8 cellular contexts compared by ENCODE assay signal in the genomic region with DNA sequence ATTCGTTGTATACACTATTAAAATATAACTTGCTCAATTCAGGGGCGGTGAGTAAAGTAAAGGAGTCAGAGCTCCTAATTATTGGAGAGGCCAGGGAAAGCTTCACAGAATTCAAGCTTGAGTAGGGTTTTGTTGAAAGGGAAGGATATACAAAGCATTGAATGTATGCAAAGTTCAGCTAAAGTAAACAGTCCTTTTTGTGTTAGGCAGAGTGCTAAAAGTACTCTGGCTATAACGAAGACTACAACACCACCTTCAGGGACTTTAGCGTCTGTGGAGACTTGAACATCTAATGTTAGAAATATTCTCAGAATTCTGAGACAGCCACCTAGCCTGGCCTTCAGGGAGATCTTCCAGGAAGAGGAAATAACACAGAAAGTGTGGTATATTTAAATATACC. TPM values are rescaled to one million over a fixed set of nuclear protein-coding genes. Genes with fewer than 3 reads are reported as not detected.
DNase-seq lines count a peak whose midpoint lies in the region; ATAC-seq, FAIRE-seq and TF ChIP-seq lines count a peak whose summit lies in the region.

No MANE protein-coding gene starts in this region.

- peak overlapping the region; percentile 67 for H3K4me3 ChIP-seq in CD4-positive, CD25-positive, alpha-beta regulatory T cell (ENCODE audit: low read depth, low read length)

- peaks cover 7% of the 10 kb centered on the region for H3K27me3 Mint-ChIP-seq in CD4-positive, CD25-positive, alpha-beta regulatory T cell
- H3K27me3 Mint-ChIP-seq in activated CD4-positive, alpha-beta memory T cell treated with anti-CD3 and anti-CD28 coated beads for 36 hours, result no peaks in the 10 kb centered on the region

- no peak for TF ChIP-seq POLR2A in H54 (IDR thresholded peaks at IDR 0.05; ENCODE audit: low read depth, low read length)

- peak overlapping the region in 1 of 3 donors; percentile 77 for H3K27ac Mint-ChIP-seq in CD4-positive, CD25-positive, alpha-beta regulatory T cell
- no peak overlapping the region for H3K27ac Mint-ChIP-seq in activated CD4-positive, alpha-beta memory T cell treated with anti-CD3 and anti-CD28 coated beads for 36 hours

- H3K27me3 ChIP-seq in CD4-positive, CD25-positive, alpha-beta regulatory T cell (ENCODE audit: control insufficient read depth, insufficient read depth, low read length), result no peaks in the 10 kb centered on the region

- H3K9me3 ChIP-seq in CD4-positive, CD25-positive, alpha-beta regulatory T cell (ENCODE audit: control insufficient read depth in 2 of 2, low read length in 2 of 2), result no peaks in the 10 kb centered on the region

- no peaks in the 10 kb centered on the region for H3K9me3 Mint-ChIP-seq in CD4-positive, CD25-positive, alpha-beta regulatory T cell
- no peaks in the 10 kb centered on the region for H3K9me3 Mint-ChIP-seq in activated CD4-positive, alpha-beta memory T cell treated with anti-CD3 and anti-CD28 coated beads for 36 hours

- H3K4me3 Mint-ChIP-seq in CD4-positive, CD25-positive, alpha-beta regulatory T cell, result peak overlapping the region; percentile 74 to 95 (median 92)
- peak overlapping the region; percentile 83 for H3K4me3 Mint-ChIP-seq in activated CD4-positive, alpha-beta memory T cell treated with anti-CD3 and anti-CD28 coated beads for 36 hours

- CTCF ChIA-PET in activated CD4-positive, alpha-beta memory T cell treated with anti-CD3 and anti-CD28 coated beads for 36 hours (lab: Charles Lee), result interaction anchor here (0.6 to 4.0 kb wide), 7 partner anchors 10 to 464 kb away, joined by 4 to 32 read pairs (median 9); no protein-coding TSS in a partner anchor

- FAIRE-seq in H54 (lab: Jason Lieb, UNC), result no peak

- DNase-seq in CD4-positive, CD25-positive, alpha-beta regulatory T cell, result peak in 2 of 3 donors; percentile 7 to 80
- DNase-seq in HT-29 (ENCODE audit: low spot score), result peak; percentile 22
- no peak for DNase-seq in activated CD4-positive, alpha-beta memory T cell treated with anti-CD3 and anti-CD28 coated beads for 36 hours
- peak; percentile 3 for DNase-seq in kidney glomerular epithelial cell (lab: John Stamatoyannopoulos, UW)
- no peak for DNase-seq in NCI-H1092 (lab: John Stamatoyannopoulos, UW)
- no peak for DNase-seq in H54 (ENCODE audit: insufficient read length, low spot score)
- no peak for DNase-seq in sciatic nerve (ENCODE audit: low spot score)

- peaks cover 19% of the 10 kb centered on the region for H3K4me1 ChIP-seq in CD4-positive, CD25-positive, alpha-beta regulatory T cell (ENCODE audit: control insufficient read depth, insufficient read depth, low read length, poor library complexity, severe bottlenecking)

- POLR2A ChIA-PET in activated CD4-positive, alpha-beta memory T cell treated with anti-CD3 and anti-CD28 coated beads for 36 hours (lab: Charles Lee), result interaction anchor here (0.6 to 2.2 kb wide), 8 partner anchors 15 to 517 kb away, joined by 3 to 11 read pairs (median 4); partner anchors contain the start of genes APH1A and RPRD2

- H3K4me1 Mint-ChIP-seq in CD4-positive, CD25-positive, alpha-beta regulatory T cell, result peaks cover 0 to 25% (median 15%) of the 10 kb centered on the region in 4 donors
- peaks cover 11% of the 10 kb centered on the region for H3K4me1 Mint-ChIP-seq in activated CD4-positive, alpha-beta memory T cell treated with anti-CD3 and anti-CD28 coated beads for 36 hours (ENCODE audit: low read depth)

- H3K27ac ChIP-seq in CD4-positive, CD25-positive, alpha-beta regulatory T cell (ENCODE audit: insufficient read depth, low read length, poor library complexity, severe bottlenecking), result no peak overlapping the region

- intact Hi-C loops in activated CD4-positive, alpha-beta memory T cell treated with anti-CD3 and anti-CD28 coated beads for 36 hours (cut with micrococcal nuclease), result loop anchor here (5.0 to 10.0 kb wide), 2 partner anchors 54 to 262 kb away; partner anchors contain the start of gene CA14
- intact Hi-C loops in sciatic nerve (cut with DNase I), result no loop called here

- no peaks in the 10 kb centered on the region for H3K36me3 ChIP-seq in CD4-positive, CD25-positive, alpha-beta regulatory T cell (ENCODE audit: control insufficient read depth, insufficient read depth, low read length)

- ATAC-seq in CD4-positive, CD25-positive, alpha-beta regulatory T cell (ENCODE audit: low read depth in 2 of 2), result peak; percentile 24 to 27
- ATAC-seq in HG02840 (IDR thresholded peaks at IDR 0.05; ENCODE audit: low FRiP score, unreplicated experiment) (no peak), sciatic nerve (no peak)

- no peaks in the 10 kb centered on the region for H3K36me3 Mint-ChIP-seq in CD4-positive, CD25-positive, alpha-beta regulatory T cell
- no peaks in the 10 kb centered on the region for H3K36me3 Mint-ChIP-seq in activated CD4-positive, alpha-beta memory T cell treated with anti-CD3 and anti-CD28 coated beads for 36 hours

RNA-seq across cellular contexts. Expression of gene FALEC, which starts 1.1 kb away (rescaled TPM):
- not detected for total RNA-seq in CD4-positive, CD25-positive, alpha-beta regulatory T cell
- polyA plus RNA-seq in CD4-positive, CD25-positive, alpha-beta regulatory T cell, result under 1 TPM in 1 of 4 donors, not detected in 3; 0.42 TPM
- total RNA-seq in HT-29 (2014; rRNA removed; shearing (Covaris generic)), result not detected in 2 replicates
- total RNA-seq in activated CD4-positive, alpha-beta memory T cell treated with anti-CD3 and anti-CD28 coated beads for 36 hours, result not detected
- total RNA-seq in sciatic nerve, result not detected

RNA-seq across cellular contexts. Expression of gene ECM1, which starts 8.7 kb away (rescaled TPM):
- 0.22 TPM for total RNA-seq in CD4-positive, CD25-positive, alpha-beta regulatory T cell
- polyA plus RNA-seq in CD4-positive, CD25-positive, alpha-beta regulatory T cell, result under 1 TPM in 1 of 4 donors, not detected in 3; 0.10 TPM
- total RNA-seq in HT-29 (2014; rRNA removed; shearing (Covaris generic)), result 3.2 and 7.4 TPM in 2 replicates
- total RNA-seq in activated CD4-positive, alpha-beta memory T cell treated with anti-CD3 and anti-CD28 coated beads for 36 hours, result 1 to 10 TPM; 1.1 to 1.5 TPM
- 19.7 TPM for total RNA-seq in sciatic nerve

RNA-seq across cellular contexts. Expression of gene TARS2, which starts 29.4 kb away (rescaled TPM):
- 34.0 TPM for total RNA-seq in CD4-positive, CD25-positive, alpha-beta regulatory T cell
- 10 to 100 TPM; 28.6 to 36.6 (median 31.5) TPM for polyA plus RNA-seq in CD4-positive, CD25-positive, alpha-beta regulatory T cell
- total RNA-seq in HT-29 (2014; rRNA removed; shearing (Covaris generic)), result 19.8 and 37.7 TPM in 2 replicates
- 10 to 100 TPM; 46.3 to 51.7 TPM for total RNA-seq in activated CD4-positive, alpha-beta memory T cell treated with anti-CD3 and anti-CD28 coated beads for 36 hours
- 22.4 TPM for total RNA-seq in sciatic nerve

RNA-seq across cellular contexts. Expression of gene ADAMTSL4, which starts 32.6 kb away (rescaled TPM):
- total RNA-seq in CD4-positive, CD25-positive, alpha-beta regulatory T cell, result 0.12 TPM
- polyA plus RNA-seq in CD4-positive, CD25-positive, alpha-beta regulatory T cell, result under 1 TPM in 1 of 4 donors, not detected in 3; 0.22 TPM
- not detected in 2 replicates for total RNA-seq in HT-29 (2014; rRNA removed; shearing (Covaris generic))
- total RNA-seq in activated CD4-positive, alpha-beta memory T cell treated with anti-CD3 and anti-CD28 coated beads for 36 hours, result 1 to 10 TPM; 1.1 TPM
- 70.2 TPM for total RNA-seq in sciatic nerve

Comparison
In these comparisons a context has a peak if more than half of its experiments do, and no peak if none do; other contexts are left out.
1. ATAC-seq: peak in CD4-positive, CD25-positive, alpha-beta regulatory T cell (2 of 2); none in HG02840 (single experiment) and sciatic nerve (single experiment).
2. DNase-seq: peak in CD4-positive, CD25-positive, alpha-beta regulatory T cell (2 of 3), HT-29 (single experiment) and kidney glomerular epithelial cell (single experiment); none in activated CD4-positive, alpha-beta memory T cell treated with anti-CD3 and anti-CD28 coated beads for 36 hours (single experiment), NCI-H1092 (single experiment), H54 (single experiment) and sciatic nerve (single experiment).